ENCODE assay signal across 7 cellular contexts in the genomic region with DNA sequence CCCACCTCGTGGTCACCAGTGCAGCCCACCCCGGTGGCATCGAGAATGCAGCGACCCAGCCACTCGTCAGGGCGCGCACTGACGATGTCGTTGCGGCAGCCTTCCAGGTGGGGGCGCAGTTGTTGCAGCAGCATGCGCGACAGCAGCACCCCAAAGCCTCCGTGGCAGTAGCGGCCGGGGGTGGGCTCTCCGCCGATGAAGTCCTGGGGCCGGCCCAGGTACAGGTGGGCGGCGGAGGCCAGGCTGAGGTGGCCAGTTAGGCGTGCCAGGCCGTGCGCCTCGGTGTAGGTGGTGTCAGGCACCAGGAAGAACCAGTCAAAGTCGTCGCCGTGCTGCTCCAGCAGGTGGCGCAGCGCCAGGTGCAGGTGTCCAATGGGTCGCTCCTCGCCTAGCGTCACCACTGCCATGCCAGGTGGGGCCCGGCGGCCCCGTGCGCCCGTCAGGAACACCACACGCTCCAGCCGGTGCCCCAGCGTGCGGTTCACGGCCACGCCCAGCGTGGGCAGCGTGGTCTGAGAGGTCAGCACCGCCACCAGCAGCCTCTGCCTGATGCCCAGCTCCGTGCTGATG. TPM values are rescaled to one million over a fixed set of nuclear protein-coding genes. Genes with fewer than 3 reads are reported as not detected.
A peak's percentile ranks its signal among the peaks of the same experiment; 100 is the strongest.
DNase-seq lines count a peak whose midpoint lies in the region; ATAC-seq, FAIRE-seq and TF ChIP-seq lines count a peak whose summit lies in the region.

No MANE protein-coding gene starts in this region.

- H3K36me3 ChIP-seq in GM12878 (ENCODE audit: control insufficient read depth in 2 of 2, insufficient read depth in 2 of 2, low read length in 1 of 2), result no peaks in the 10 kb centered on the region; a peak in 1 of 4 replicates

- POLR2A ChIA-PET in GM12878 (lab: Charles Lee), result interaction anchor here (1.0 kb wide), 1 partner anchor 153 kb away, joined by 3 read pairs; no protein-coding TSS in a partner anchor

- peak; percentile 52 to 97 (median 91) for TF ChIP-seq CTCF in GM12878 (IDR thresholded peaks at IDR 0.05 in 2 of 3, conservative IDR thresholded peaks at IDR 0.05 in 1 of 3; ENCODE audit: control insufficient read depth in 2 of 3, extremely low read depth in 1 of 3, insufficient read depth in 1 of 3, low read depth in 3 of 3, low read length in 3 of 3)

- no TSS peak for BruUV-seq in GM12878 (replicated peaks; lab: Mats Ljungman, UMichigan)

- H3K9me3 ChIP-seq in GM12878 (replicated peaks; ENCODE audit: control insufficient read depth, insufficient read depth, low read length) (no peaks in the 10 kb centered on the region), iPS-18c (ENCODE audit: control insufficient read depth, insufficient read depth, low read length) (no peaks in the 10 kb centered on the region)

- peak; percentile 33 for TF ChIP-seq RAD21 in GM12878 (IDR thresholded peaks at IDR 0.05; ENCODE audit: insufficient read depth, low read depth, low read length)

- no peak overlapping the region; the same call in 1 of the 2 replicates for H3K9ac ChIP-seq in GM12878 (ENCODE audit: control insufficient read depth, insufficient read depth, low read length)

- H2AFZ ChIP-seq in GM12878 (ENCODE audit: control insufficient read depth, low read depth, low read length), result peak overlapping the region; percentile 83

- in situ Hi-C loops in GM12878 (cut with MboI), result loop anchor here (5.0 kb wide), 1 partner anchor 146 kb away; no protein-coding TSS in a partner anchor

- H3K4me1 ChIP-seq in GM12878 (ENCODE audit: control insufficient read depth, insufficient read depth, low read length), result peaks cover 3% of the 10 kb centered on the region; the same call in 1 of the 2 replicates

- peaks cover 0 to 7% of the 10 kb centered on the region in 2 experiments; a peak in 2 of 4 replicates for H3K27me3 ChIP-seq in GM12878 (replicated peaks in 1 of 2; ENCODE audit: control insufficient read depth in 2 of 2, insufficient read depth in 2 of 2, low read length in 1 of 2)

- ATAC-seq in GM18498 (IDR thresholded peaks at IDR 0.05; ENCODE audit: unreplicated experiment), result peak; percentile 44
- ATAC-seq in HG02870 (IDR thresholded peaks at IDR 0.05; ENCODE audit: unreplicated experiment), result peak; percentile 40
- ATAC-seq in GM12878, result peak; percentile 73

- TF ChIP-seq EP300 in GM12878 (IDR thresholded peaks at IDR 0.05; ENCODE audit: borderline replicate concordance in 1 of 2, control insufficient read depth in 1 of 2, low read depth in 2 of 2, low read length in 2 of 2), result no peak

- no peak overlapping the region for H3K27ac ChIP-seq in GM12878 (ENCODE audit: control insufficient read depth, insufficient read depth)

- SMC1A ChIA-PET in GM12878 (lab: Charles Lee; ENCODE audit: uncharacterized antibody, unreplicated experiment), result interaction anchor here (0.8 to 2.5 kb wide), 3 partner anchors 101 to 151 kb away, joined by 4 to 17 read pairs (median 12); no protein-coding TSS in a partner anchor

- peak overlapping the region; percentile 81 for H3K4me2 ChIP-seq in GM12878 (ENCODE audit: control insufficient read depth, insufficient read depth)

- DNase-seq in NCI-H146 (lab: John Stamatoyannopoulos, UW) (peak; percentile 82), T-helper 9 cell (peak; percentile 84), GM12878 (ENCODE audit: low read depth, low spot score) (peak; percentile 46)
- DNase-seq in stimulated activated CD4-positive, alpha-beta T cell treated with anti-CD3 and anti-CD28 coated beads, Interleukin-12 subunit alpha, Interleukin-12 subunit beta, amount 100 ng/mL, for 48 hours (ENCODE audit: low read depth in 2 of 3, low spot score in 1 of 3), result peak; percentile 81 to 83 (median 83)

- FAIRE-seq in GM12878 (lab: Jason Lieb, UNC), result peak; percentile 91

- H4K20me1 ChIP-seq in GM12878 (ENCODE audit: control insufficient read depth, insufficient read depth), result no peaks in the 10 kb centered on the region; the same call in 1 of the 2 replicates

- H3K4me3 ChIP-seq in GM12878, result peak overlapping the region; percentile 42; the same call in 1 of the 2 replicates
- peak overlapping the region; percentile 87 for H3K4me3 ChIP-seq in iPS-18c (ENCODE audit: insufficient read depth, low read depth, low read length)

- CTCF ChIA-PET in GM12878 (lab: Yijun Ruan, JAX), result interaction anchor here (0.6 to 4.6 kb wide), 25 partner anchors 11 to 366 kb away, joined by 3 to 68 read pairs (median 4); partner anchors contain the start of genes GMPPA and STK11IP

- 4% methylated on average over 44 of the region's 48 CpGs for WGBS in GM12878 (ENCODE audit: insufficient coverage, insufficient replicate concordance, low lambda C conversion rate, missing lambda C conversion rate)

- RAD21 ChIA-PET in GM12878 (lab: Charles Lee; ENCODE audit: unreplicated experiment), result interaction anchor here (0.7 to 3.7 kb wide), 7 partner anchors 9 to 148 kb away, joined by 3 to 25 read pairs (median 4); partner anchors contain the start of genes GMPPA and STK11IP

- intact Hi-C loops in GM12878 (cut with micrococcal nuclease; ENCODE audit: unreplicated experiment), result loop anchor here (1.0 to 2.0 kb wide), 3 partner anchors 57 to 148 kb away; no protein-coding TSS in a partner anchor

- no peaks in the 10 kb centered on the region for H3K79me2 ChIP-seq in GM12878 (ENCODE audit: control insufficient read depth, insufficient read depth, low read length)

- TF ChIP-seq POLR2A in GM12878 (IDR thresholded peaks at IDR 0.05; ENCODE audit: low read depth, low read length), result no peak

RNA-seq across cellular contexts. Expression of gene CHPF, which starts 1.9 kb away (rescaled TPM):
- total RNA-seq in GM12878 (2013; cell fraction: nucleolus; rRNA removed), result 10.3 and 11.3 TPM in 2 replicates
- total RNA-seq in GM12878 (2014; rRNA removed), result 12.5 and 15.2 TPM in 2 replicates
- total RNA-seq in GM12878 (2014; rRNA removed; fragmentation: Illumina TruSeq; extraction: Trizol), result 1.2 and 2.0 TPM in 2 replicates
- 11.6 and 12.2 TPM in 2 replicates for total RNA-seq in GM12878 (2021)
- 1.8 TPM for polyA plus RNA-seq in GM12878 (2011; ENCODE audit: low read depth)
- polyA plus RNA-seq in GM12878 (2011; rRNA removed), result 0.89 and 2.2 TPM in 2 replicates
- polyA plus RNA-seq in GM12878 (2011; cell fraction: cytosol; rRNA removed), result 4.3 and 7.3 TPM in 2 replicates
- polyA plus RNA-seq in GM12878 (2011; cell fraction: nucleus; rRNA removed), result 7.0 and 8.1 TPM in 2 replicates
- 8.3 and 8.9 TPM in 2 replicates for polyA plus RNA-seq in GM12878 (2012)
- polyA plus RNA-seq in GM12878 (2014; fragmentation: Illumina TruSeq; extraction: Trizol), result 0.16 and 0.75 TPM in 2 replicates
- polyA plus RNA-seq in GM12878 (2014; fragmentation: Nextera tagmentation; extraction: Ambion mirVana), result under 1 TPM in 1 of 2 experiments, not detected in 1; 0.09 TPM
- 8.3 and 11.5 TPM in 2 replicates for polyA plus RNA-seq in GM12878 (2014; rRNA removed)
- 10 to 100 TPM; 14.2 to 17.4 TPM for polyA plus RNA-seq in GM12878 (2016; fragmentation: Nextera tagmentation; extraction: Ambion mirVana)
- polyA minus RNA-seq in GM12878 (2011; rRNA and poly(A)+ RNA removed), result 1.3 and 5.0 TPM in 2 replicates
- polyA minus RNA-seq in GM12878 (2011; cell fraction: cytosol; rRNA and poly(A)+ RNA removed), result 4.2 and 4.3 TPM in 2 replicates
- 4.6 and 7.0 TPM in 2 replicates for polyA minus RNA-seq in GM12878 (2011; cell fraction: nucleus; rRNA and poly(A)+ RNA removed)

RNA-seq across cellular contexts. Expression of gene TMEM198, which starts 2.1 kb away (rescaled TPM):
- 0.69 and 1.1 TPM in 2 replicates for total RNA-seq in GM12878 (2013; cell fraction: nucleolus; rRNA removed)
- total RNA-seq in GM12878 (2014; rRNA removed) (0.49 and 0.73 TPM in 2 replicates), GM12878 (2014; rRNA removed; fragmentation: Illumina TruSeq; extraction: Trizol) (0.23 and 0.27 TPM in 2 replicates), GM12878 (2021) (1.1 and 1.2 TPM in 2 replicates)
- polyA plus RNA-seq in GM12878 (2011; ENCODE audit: low read depth), result 0.10 TPM
- polyA plus RNA-seq in GM12878 (2011; rRNA removed) (0.23 and 0.56 TPM in 2 replicates), GM12878 (2014; fragmentation: Illumina TruSeq; extraction: Trizol) (0.16 TPM in 1 of 2 replicates, not detected in the other), GM12878 (2014; fragmentation: Nextera tagmentation; extraction: Ambion mirVana) (not detected), GM12878 (2014; rRNA removed) (1.2 TPM in 2 replicates), GM12878 (2016; fragmentation: Nextera tagmentation; extraction: Ambion mirVana) (under 1 TPM; 0.46 to 0.92 TPM)
- polyA plus RNA-seq in GM12878 (2011; cell fraction: cytosol; rRNA removed), result 0.90 and 1.5 TPM in 2 replicates
- 10.8 and 15.0 TPM in 2 replicates for polyA plus RNA-seq in GM12878 (2011; cell fraction: nucleus; rRNA removed)
- 0.65 and 0.67 TPM in 2 replicates for polyA plus RNA-seq in GM12878 (2012)
- polyA minus RNA-seq in GM12878 (2011; rRNA and poly(A)+ RNA removed), result 0.22 and 0.46 TPM in 2 replicates
- polyA minus RNA-seq in GM12878 (2011; cell fraction: cytosol; rRNA and poly(A)+ RNA removed), result not detected in 2 replicates
- 0.48 and 0.86 TPM in 2 replicates for polyA minus RNA-seq in GM12878 (2011; cell fraction: nucleus; rRNA and poly(A)+ RNA removed)

RNA-seq across cellular contexts. Expression of gene ASIC4, which starts 27.4 kb away (rescaled TPM):
- total RNA-seq in GM12878 (2013; cell fraction: nucleolus; rRNA removed), result 0.22 and 0.25 TPM in 2 replicates
- total RNA-seq in GM12878 (2014; rRNA removed) (not detected in 2 replicates), GM12878 (2014; rRNA removed; fragmentation: Illumina TruSeq; extraction: Trizol) (not detected in 2 replicates), GM12878 (2021) (not detected in 2 replicates)
- not detected for polyA plus RNA-seq in GM12878 (2011; ENCODE audit: low read depth)
- polyA plus RNA-seq in GM12878 (2011; rRNA removed) (not detected in 2 replicates), GM12878 (2014; fragmentation: Illumina TruSeq; extraction: Trizol) (0.01 TPM in 1 of 2 replicates, not detected in the other), GM12878 (2014; fragmentation: Nextera tagmentation; extraction: Ambion mirVana) (not detected), GM12878 (2014; rRNA removed) (not detected in 2 replicates), GM12878 (2016; fragmentation: Nextera tagmentation; extraction: Ambion mirVana) (not detected)
- not detected in 2 replicates for polyA plus RNA-seq in GM12878 (2011; cell fraction: cytosol; rRNA removed)
- polyA plus RNA-seq in GM12878 (2011; cell fraction: nucleus; rRNA removed), result 0.09 and 0.10 TPM in 2 replicates
- polyA plus RNA-seq in GM12878 (2012), result 0.06 and 0.08 TPM in 2 replicates
- polyA minus RNA-seq in GM12878 (2011; rRNA and poly(A)+ RNA removed), result not detected in 2 replicates
- not detected in 2 replicates for polyA minus RNA-seq in GM12878 (2011; cell fraction: cytosol; rRNA and poly(A)+ RNA removed)
- 0.10 TPM in 1 of 2 replicates, not detected in the other for polyA minus RNA-seq in GM12878 (2011; cell fraction: nucleus; rRNA and poly(A)+ RNA removed)

RNA-seq across cellular contexts. Expression of gene OBSL1, which starts 29.6 kb away (rescaled TPM):
- total RNA-seq in GM12878 (2013; cell fraction: nucleolus; rRNA removed), result not detected in 2 replicates
- total RNA-seq in GM12878 (2014; rRNA removed), result not detected in 2 replicates
- not detected in 2 replicates for total RNA-seq in GM12878 (2014; rRNA removed; fragmentation: Illumina TruSeq; extraction: Trizol)
- total RNA-seq in GM12878 (2021), result 0.48 and 0.77 TPM in 2 replicates
- not detected for polyA plus RNA-seq in GM12878 (2011; ENCODE audit: low read depth)
- not detected in 2 replicates for polyA plus RNA-seq in GM12878 (2011; rRNA removed)
- not detected in 2 replicates for polyA plus RNA-seq in GM12878 (2011; cell fraction: cytosol; rRNA removed)
- 0.07 and 0.10 TPM in 2 replicates for polyA plus RNA-seq in GM12878 (2011; cell fraction: nucleus; rRNA removed)
- polyA plus RNA-seq in GM12878 (2012), result 0.20 TPM in 1 of 2 replicates, not detected in the other
- not detected in 2 replicates for polyA plus RNA-seq in GM12878 (2014; fragmentation: Illumina TruSeq; extraction: Trizol)
- not detected for polyA plus RNA-seq in GM12878 (2014; fragmentation: Nextera tagmentation; extraction: Ambion mirVana)
- not detected in 2 replicates for polyA plus RNA-seq in GM12878 (2014; rRNA removed)
- under 1 TPM in 1 of 2 experiments, not detected in 1; 0.14 TPM for polyA plus RNA-seq in GM12878 (2016; fragmentation: Nextera tagmentation; extraction: Ambion mirVana)
- 0.07 TPM in 1 of 2 replicates, not detected in the other for polyA minus RNA-seq in GM12878 (2011; rRNA and poly(A)+ RNA removed)
- 0.94 and 1.3 TPM in 2 replicates for polyA minus RNA-seq in GM12878 (2011; cell fraction: cytosol; rRNA and poly(A)+ RNA removed)
- 0.29 TPM in 1 of 2 replicates, not detected in the other for polyA minus RNA-seq in GM12878 (2011; cell fraction: nucleus; rRNA and poly(A)+ RNA removed)

RNA-seq across cellular contexts. Expression of gene INHA, which starts 30.4 kb away (rescaled TPM):
- not detected in 2 replicates for total RNA-seq in GM12878 (2013; cell fraction: nucleolus; rRNA removed)
- total RNA-seq in GM12878 (2014; rRNA removed) (not detected in 2 replicates), GM12878 (2014; rRNA removed; fragmentation: Illumina TruSeq; extraction: Trizol) (not detected in 2 replicates), GM12878 (2021) (not detected in 2 replicates)
- polyA plus RNA-seq in GM12878 (2011; ENCODE audit: low read depth), result not detected
- polyA plus RNA-seq in GM12878 (2011; rRNA removed) (not detected in 2 replicates), GM12878 (2014; fragmentation: Illumina TruSeq; extraction: Trizol) (not detected in 2 replicates), GM12878 (2014; fragmentation: Nextera tagmentation; extraction: Ambion mirVana) (not detected), GM12878 (2014; rRNA removed) (not detected in 2 replicates), GM12878 (2016; fragmentation: Nextera tagmentation; extraction: Ambion mirVana) (not detected)
- polyA plus RNA-seq in GM12878 (2011; cell fraction: cytosol; rRNA removed), result not detected in 2 replicates
- polyA plus RNA-seq in GM12878 (2011; cell fraction: nucleus; rRNA removed), result not detected in 2 replicates
- polyA plus RNA-seq in GM12878 (2012), result not detected in 2 replicates
- polyA minus RNA-seq in GM12878 (2011; rRNA and poly(A)+ RNA removed), result not detected in 2 replicates
- polyA minus RNA-seq in GM12878 (2011; cell fraction: cytosol; rRNA and poly(A)+ RNA removed), result not detected in 2 replicates
- polyA minus RNA-seq in GM12878 (2011; cell fraction: nucleus; rRNA and poly(A)+ RNA removed), result not detected in 2 replicates
